ENCODE assay signal across 2 cellular contexts in genomic region chr22:39311592-39312400, GRCh38.
TF ChIP-seq lines count a peak whose summit lies in the region.

No MANE protein-coding gene starts in this region.

TF ChIP-seq in GM23338, 12 proteins besides CTCF, POLR2A, EP300 and RAD21:
- TF ChIP-seq POLR2AphosphoS5 (IDR thresholded peaks at IDR 0.05; ENCODE audit: low read depth) (peak; percentile 67), ZNF114 (CRISPR knock-in tag; IDR thresholded peaks at IDR 0.05) (no peak), REST (IDR thresholded peaks at IDR 0.05; ENCODE audit: unreplicated experiment) (no peak)

TF ChIP-seq in HepG2, 621 proteins besides CTCF, POLR2A, EP300 and RAD21 (continues in another document):
- TF ChIP-seq NR2F6 (IDR thresholded peaks at IDR 0.05): no peak
- 0 out of 2 replicates have a peak, but pooled peaks have one; percentile 11 for TF ChIP-seq NR2F6 (CRISPR knock-in tag; IDR thresholded peaks at IDR 0.05)
- TF ChIP-seq ELF3 (CRISPR knock-in tag; IDR thresholded peaks at IDR 0.05): no peak
- no peak for TF ChIP-seq CBFB (CRISPR knock-in tag; IDR thresholded peaks at IDR 0.05)
- TF ChIP-seq NFYB (CRISPR knock-in tag; IDR thresholded peaks at IDR 0.05): no peak
- 0 out of 2 replicates have a peak, but pooled peaks have one; percentile 14 for TF ChIP-seq HNRNPL (IDR thresholded peaks at IDR 0.05; ENCODE audit: low read depth, low read length)
- TF ChIP-seq AGO1 (IDR thresholded peaks at IDR 0.05; ENCODE audit: low read depth, low read length, poor library complexity, severe bottlenecking): peak; percentile 7
- no peak for TF ChIP-seq SNAPC5 (CRISPR knock-in tag; IDR thresholded peaks at IDR 0.05; ENCODE audit: borderline replicate concordance)
- TF ChIP-seq ZNF770 (CRISPR knock-in tag; IDR thresholded peaks at IDR 0.05): no peak
- no peak for TF ChIP-seq ZFX (CRISPR knock-in tag; IDR thresholded peaks at IDR 0.05; ENCODE audit: low read depth)
- TF ChIP-seq ZNF160 (CRISPR knock-in tag; IDR thresholded peaks at IDR 0.05): 0 out of 2 replicates have a peak, but pooled peaks have one; percentile 30
- 0 out of 2 replicates have a peak, but pooled peaks have one; percentile 13 for TF ChIP-seq RXRA (CRISPR knock-in tag; IDR thresholded peaks at IDR 0.05)
- TF ChIP-seq ZC3H4 (CRISPR knock-in tag; IDR thresholded peaks at IDR 0.05; ENCODE audit: borderline replicate concordance): peak; percentile 27; the same call in 1 of the 2 replicates
- TF ChIP-seq ZNF552 (CRISPR knock-in tag; IDR thresholded peaks at IDR 0.05; ENCODE audit: borderline replicate concordance): no peak
- TF ChIP-seq ZNF326 (CRISPR knock-in tag; IDR thresholded peaks at IDR 0.05; ENCODE audit: borderline replicate concordance): no peak
- TF ChIP-seq ZNF230 (CRISPR knock-in tag; IDR thresholded peaks at IDR 0.05): no peak
- no peak for TF ChIP-seq YEATS4 (CRISPR knock-in tag; IDR thresholded peaks at IDR 0.05; ENCODE audit: borderline replicate concordance)
- no peak for TF ChIP-seq ZNF652 (CRISPR knock-in tag; IDR thresholded peaks at IDR 0.05; ENCODE audit: borderline replicate concordance, low read depth)
- TF ChIP-seq PHF20 (CRISPR knock-in tag; IDR thresholded peaks at IDR 0.05): no peak
- no peak for TF ChIP-seq ZNF792 (CRISPR knock-in tag; IDR thresholded peaks at IDR 0.05)
- TF ChIP-seq SKI (IDR thresholded peaks at IDR 0.05; ENCODE audit: partially characterized antibody): no peak
- peak; percentile 35; the same call in 1 of the 2 replicates for TF ChIP-seq SIN3A (IDR thresholded peaks at IDR 0.05; ENCODE audit: borderline replicate concordance, low read depth, low read length)
- TF ChIP-seq AKNA (CRISPR knock-in tag; IDR thresholded peaks at IDR 0.05; ENCODE audit: borderline replicate concordance): no peak
- no peak for TF ChIP-seq MYPOP (CRISPR knock-in tag; IDR thresholded peaks at IDR 0.05)
- TF ChIP-seq PAF1 (CRISPR knock-in tag; IDR thresholded peaks at IDR 0.05): peak; percentile 40; the same call in 1 of the 2 replicates
- TF ChIP-seq ZNF275 (CRISPR knock-in tag; IDR thresholded peaks at IDR 0.05; ENCODE audit: borderline replicate concordance): no peak
- TF ChIP-seq TFDP1 (CRISPR knock-in tag; IDR thresholded peaks at IDR 0.05; ENCODE audit: borderline replicate concordance): no peak
- peak; percentile 61; the same call in 1 of the 2 replicates for TF ChIP-seq KDM2A (CRISPR knock-in tag; IDR thresholded peaks at IDR 0.05; ENCODE audit: borderline replicate concordance, low read depth)
- TF ChIP-seq ZNF598 (CRISPR knock-in tag; IDR thresholded peaks at IDR 0.05; ENCODE audit: borderline replicate concordance): no peak
- TF ChIP-seq IRF2 (CRISPR knock-in tag; IDR thresholded peaks at IDR 0.05): 0 out of 2 replicates have a peak, but pooled peaks have one; percentile 12
- no peak for TF ChIP-seq MYNN (CRISPR knock-in tag; IDR thresholded peaks at IDR 0.05; ENCODE audit: low read depth)
- TF ChIP-seq SNAPC4 (CRISPR knock-in tag; IDR thresholded peaks at IDR 0.05): 0 out of 2 replicates have a peak, but pooled peaks have one; percentile 2
- peak; percentile 97 for TF ChIP-seq AGO2 (optimal IDR thresholded peaks at IDR 0.05; ENCODE audit: low read depth, low read length)
- TF ChIP-seq KDM5B (CRISPR knock-in tag; IDR thresholded peaks at IDR 0.05; ENCODE audit: borderline replicate concordance): 0 out of 2 replicates have a peak, but pooled peaks have one; percentile 24
- peak; percentile 92 for TF ChIP-seq POLR2AphosphoS2 (IDR thresholded peaks at IDR 0.05; ENCODE audit: low read depth, low read length)
- TF ChIP-seq ATAD3A (CRISPR knock-in tag; IDR thresholded peaks at IDR 0.05): no peak
- no peak for TF ChIP-seq WIZ (CRISPR knock-in tag; IDR thresholded peaks at IDR 0.05)
- TF ChIP-seq TIGD3 (CRISPR knock-in tag; IDR thresholded peaks at IDR 0.05; ENCODE audit: borderline replicate concordance): no peak
- 0 out of 2 replicates have a peak, but pooled peaks have one; percentile 35 for TF ChIP-seq SMAD1 (CRISPR knock-in tag; IDR thresholded peaks at IDR 0.05; ENCODE audit: borderline replicate concordance, low read depth)
- TF ChIP-seq ZBTB33 (CRISPR knock-in tag; IDR thresholded peaks at IDR 0.05): no peak; the same call in 1 of the 2 replicates
- no peak for TF ChIP-seq ZNF724P (CRISPR knock-in tag; IDR thresholded peaks at IDR 0.05; ENCODE audit: borderline replicate concordance)
